In genomic region chr4:74100531-74100930, GRCh38 we compare ENCODE assay signal across 1 cellular context.
TF ChIP-seq lines count a peak whose summit lies in the region.

No MANE protein-coding gene starts in this region.

TF ChIP-seq in liver, 16 proteins besides CTCF, POLR2A, EP300 and RAD21 (continued from another document):
- TF ChIP-seq REST (IDR thresholded peaks at IDR 0.05) (no peak), ATF3 (IDR thresholded peaks at IDR 0.05) (no peak), JUND (IDR thresholded peaks at IDR 0.05) (peak in 1 of 2 donors; percentile 21), RXRA (IDR thresholded peaks at IDR 0.05) (peak in 1 of 2 donors; percentile 44), FOXA2 (IDR thresholded peaks at IDR 0.05) (peak; percentile 55), GABPA (IDR thresholded peaks at IDR 0.05 in 1 of 2, conservative IDR thresholded peaks at IDR 0.05 in 1 of 2) (no peak), ZBTB33 (IDR thresholded peaks at IDR 0.05) (peak; percentile 15), MAX (IDR thresholded peaks at IDR 0.05) (peak; percentile 33)
